Comparison of ENCODE assay signal across 8 cellular contexts in genomic region chr4:78776729-78777555, GRCh38. TPM values are rescaled to one million over a fixed set of nuclear protein-coding genes. Genes with fewer than 3 reads are reported as not detected.
DNase-seq lines count a peak whose midpoint lies in the region; ATAC-seq and TF ChIP-seq lines count a peak whose summit lies in the region.

No MANE protein-coding gene starts in this region.

- no peaks in the 10 kb centered on the region for H3K27me3 ChIP-seq in endodermal cell (ENCODE audit: control insufficient read depth, insufficient read depth, low read length, poor library complexity, severe bottlenecking)

- TF ChIP-seq CTCF in endodermal cell (conservative IDR thresholded peaks at IDR 0.05) (peak; percentile 14), mucosa of descending colon (IDR thresholded peaks at IDR 0.05) (no peak)

- no peaks in the 10 kb centered on the region for H3K36me3 Mint-ChIP-seq in endodermal cell (ENCODE audit: low read depth)

- no peaks in the 10 kb centered on the region for H3K9me3 Mint-ChIP-seq in endodermal cell

- H3K4me1 ChIP-seq in endodermal cell (ENCODE audit: control insufficient read depth, insufficient read depth, low read length) (peaks cover 5% of the 10 kb centered on the region), mucosa of descending colon (ENCODE audit: low read depth) (peaks cover 24% of the 10 kb centered on the region)

- peak; percentile 29 for ATAC-seq in HG02885 (IDR thresholded peaks at IDR 0.05; ENCODE audit: poor library complexity, unreplicated experiment)
- ATAC-seq in mucosa of descending colon: peak; percentile 54

- no peaks in the 10 kb centered on the region for H3K27me3 Mint-ChIP-seq in endodermal cell (ENCODE audit: insufficient read depth)

- H3K4me3 Mint-ChIP-seq in endodermal cell: no peak overlapping the region

- 0% methylated on average over 15 to 28 of the region's 28 CpGs for WGBS in endodermal cell (ENCODE audit: insufficient coverage in 1 of 2, insufficient read length in 1 of 2), 2 experiments

- H3K4me3 ChIP-seq in endodermal cell (ENCODE audit: low read length) (peak overlapping the region; percentile 95), mucosa of descending colon (peak overlapping the region; percentile 76)

- peak overlapping the region; percentile 80 for H3K27ac ChIP-seq in endodermal cell (ENCODE audit: low read depth, low read length)

- peaks cover 2% of the 10 kb centered on the region for H3K4me1 Mint-ChIP-seq in endodermal cell

- intact Hi-C loops in mucosa of descending colon (cut with DNase I, micrococcal nuclease): loop anchor here in 1 of 2 donors (5.0 to 10.0 kb wide), 2 partner anchors 85 to 132 kb away; no protein-coding TSS in a partner anchor

- H3K9ac ChIP-seq in endodermal cell (ENCODE audit: extremely low read depth, low read length, poor library complexity, severe bottlenecking): peak overlapping the region; percentile 60

- DNase-seq in NK-92 treated with Interleukin-12 subunit alpha and Interleukin-12 subunit beta, amount 100 ng/mL, for 24 hours (lab: John Stamatoyannopoulos, UW): peak; percentile 28
- DNase-seq in NK-92 (lab: John Stamatoyannopoulos, UW; ENCODE audit: unreplicated experiment) (no peak), NCI-H345 (lab: John Stamatoyannopoulos, UW) (peak; percentile 14), endodermal cell (peak; percentile 79), mucosa of descending colon (peak; percentile 58 to 79 (median 73))
- DNase-seq in activated CD8-positive, alpha-beta memory T cell treated with anti-CD3 and anti-CD28 coated beads for 4 hours (ENCODE audit: low read depth in 2 of 2): peak; percentile 25 to 30
- DNase-seq in stimulated activated CD8-positive, alpha-beta memory T cell treated with anti-CD3 and anti-CD28 coated beads, Interleukin-4, amount 100 ng/mL, for 4 hours (ENCODE audit: low read depth in 2 of 2, low spot score in 1 of 2): peak; percentile 17 to 27

- peak overlapping the region; percentile 96 for H3K27ac Mint-ChIP-seq in endodermal cell

- H3K9me3 ChIP-seq in endodermal cell (ENCODE audit: control insufficient read depth, low read length) (no peaks in the 10 kb centered on the region), mucosa of descending colon (no peaks in the 10 kb centered on the region)

- no peaks in the 10 kb centered on the region for H3K36me3 ChIP-seq in endodermal cell (ENCODE audit: control insufficient read depth, insufficient read depth, low read length)
- no peaks in the 10 kb centered on the region for H3K36me3 ChIP-seq in mucosa of descending colon (ENCODE audit: low read depth)

RNA-seq across cellular contexts. Expression of gene BMP2K, which starts 0.8 kb away (rescaled TPM):
- total RNA-seq in endodermal cell: 10 to 100 TPM; 39.4 to 49.1 TPM
- 22.3 TPM for polyA plus RNA-seq in endodermal cell (2013, experiment 1 of 2)
- 19.3 TPM for polyA plus RNA-seq in endodermal cell (2013, experiment 2 of 2)
- total RNA-seq in mucosa of descending colon: 10 to 100 TPM; 42.5 to 77.1 (median 67.5) TPM
